Comparison of ENCODE assay signal across 8 cellular contexts in genomic region chr4:140790765-140791164, GRCh38. TPM values are rescaled to one million over a fixed set of nuclear protein-coding genes. Genes with fewer than 3 reads are reported as not detected.
DNase-seq lines count a peak whose midpoint lies in the region; ATAC-seq and TF ChIP-seq lines count a peak whose summit lies in the region.

No MANE protein-coding gene starts in this region.

- H3K36me3 Mint-ChIP-seq in activated naive CD4-positive, alpha-beta T cell treated with anti-CD3 and anti-CD28 coated beads for 36 hours (ENCODE audit: low read depth): no peaks in the 10 kb centered on the region

- H3K9me3 Mint-ChIP-seq in activated naive CD4-positive, alpha-beta T cell treated with anti-CD3 and anti-CD28 coated beads for 36 hours: peaks cover 3% of the 10 kb centered on the region

- no peak overlapping the region for H3K4me3 ChIP-seq in adrenal gland
- H3K4me3 ChIP-seq in spleen: no peak overlapping the region

- H3K27me3 ChIP-seq in adrenal gland (no peaks in the 10 kb centered on the region), spleen (replicated peaks in 1 of 7) (no peaks in the 10 kb centered on the region)

- WGBS in adrenal gland, 4 donors: 68 to 89% (median 73%) methylated on average over 3 of the region's 3 CpGs
- WGBS in spleen, 5 donors: 38 to 52% (median 41%) methylated on average over 3 of the region's 3 CpGs

- CTCF ChIA-PET in activated naive CD4-positive, alpha-beta T cell treated with anti-CD3 and anti-CD28 coated beads for 36 hours (lab: Charles Lee): no interaction called here

- H3K27me3 Mint-ChIP-seq in activated naive CD4-positive, alpha-beta T cell treated with anti-CD3 and anti-CD28 coated beads for 36 hours (ENCODE audit: low read depth): peaks cover 9% of the 10 kb centered on the region

- ATAC-seq in GM19397 (IDR thresholded peaks at IDR 0.05; ENCODE audit: unreplicated experiment) (peak; percentile 89), HG03108 (IDR thresholded peaks at IDR 0.05; ENCODE audit: unreplicated experiment) (peak; percentile 67)

- H3K4me1 ChIP-seq in adrenal gland (replicated peaks in 1 of 2) (peaks cover 0 to 4% of the 10 kb centered on the region in 2 donors), spleen (peaks cover 6 to 48% (median 27%) of the 10 kb centered on the region in 6 donors)

- H3K4me3 Mint-ChIP-seq in activated naive CD4-positive, alpha-beta T cell treated with anti-CD3 and anti-CD28 coated beads for 36 hours: no peak overlapping the region

- no peak overlapping the region for H3K27ac Mint-ChIP-seq in activated naive CD4-positive, alpha-beta T cell treated with anti-CD3 and anti-CD28 coated beads for 36 hours

- no peak for TF ChIP-seq POLR2A in adrenal gland (IDR thresholded peaks at IDR 0.05)
- no peak for TF ChIP-seq POLR2A in spleen (IDR thresholded peaks at IDR 0.05)

- H3K36me3 ChIP-seq in adrenal gland (replicated peaks in 1 of 2) (no peaks in the 10 kb centered on the region), spleen (no peaks in the 10 kb centered on the region)

- H3K9me3 ChIP-seq in adrenal gland (replicated peaks in 1 of 3): no peaks in the 10 kb centered on the region
- H3K9me3 ChIP-seq in spleen: peaks cover 0 to 12% (median 8%) of the 10 kb centered on the region in 8 donors

- DNase-seq in adrenal gland: peak; percentile 25 to 64 (median 38)
- DNase-seq in spleen: peak; percentile 86
- DNase-seq in T-helper 2 cell: no peak
- DNase-seq in DMS53 (lab: John Stamatoyannopoulos, UW): no peak
- DNase-seq in activated naive CD4-positive, alpha-beta T cell treated with anti-CD3 and anti-CD28 coated beads for 36 hours: no peak
- DNase-seq in NK-92 treated with Interleukin-12 subunit alpha and Interleukin-12 subunit beta, amount 100 ng/mL, for 24 hours (lab: John Stamatoyannopoulos, UW): no peak

- peak overlapping the region in 3 of 5 donors; percentile 32 to 54 (median 50) for H3K27ac ChIP-seq in adrenal gland
- peak overlapping the region; percentile 19 to 86 (median 74) for H3K27ac ChIP-seq in spleen

- intact Hi-C loops in adrenal gland (cut with DNase I) (no loop called here), spleen (cut with DNase I; ENCODE audit: low total_unique reads) (no loop called here)
- intact Hi-C loops in activated naive CD4-positive, alpha-beta T cell treated with anti-CD3 and anti-CD28 coated beads for 36 hours (cut with micrococcal nuclease): no loop called here

- TF ChIP-seq CTCF in adrenal gland (IDR thresholded peaks at IDR 0.05) (no peak), spleen (IDR thresholded peaks at IDR 0.05 in 8 of 11, conservative IDR thresholded peaks at IDR 0.05 in 3 of 11) (no peak)

- H3K4me1 Mint-ChIP-seq in activated naive CD4-positive, alpha-beta T cell treated with anti-CD3 and anti-CD28 coated beads for 36 hours (ENCODE audit: low read depth): no peaks in the 10 kb centered on the region

RNA-seq across cellular contexts. Expression of gene TBC1D9, which starts 34.6 kb away (rescaled TPM):
- total RNA-seq in adrenal gland: 10 to 100 TPM in 7 of 8 donors, 1 to 10 TPM in 1; 8.2 to 27.7 (median 16.3) TPM
- polyA plus RNA-seq in adrenal gland: 10 to 100 TPM in 1 of 3 donors, 1 to 10 TPM in 2; 3.8 to 14.4 (median 7.5) TPM
- 10 to 100 TPM; 73.5 to 99.1 (median 81.2) TPM for total RNA-seq in spleen
- 10 to 100 TPM; 11.6 to 31.2 (median 26.4) TPM for polyA plus RNA-seq in spleen
- total RNA-seq in activated naive CD4-positive, alpha-beta T cell treated with anti-CD3 and anti-CD28 coated beads for 36 hours: under 1 TPM in 1 of 2 experiments, not detected in 1; 0.12 TPM

Comparison
In these comparisons a context has a peak if more than half of its experiments do, and no peak if none do; other contexts are left out.
1. DNase-seq: peak in adrenal gland (7 of 7) and spleen (single experiment); none in T-helper 2 cell (0 of 5), DMS53 (single experiment), activated naive CD4-positive, alpha-beta T cell treated with anti-CD3 and anti-CD28 coated beads for 36 hours (single experiment) and NK-92 treated with Interleukin-12 subunit alpha and Interleukin-12 subunit beta, amount 100 ng/mL, for 24 hours (single experiment).
2. RNA of gene TBC1D9, which starts 34.6 kb away (total RNA-seq): 73.5 to 99.1 TPM in spleen and 8.2 to 27.7 TPM in adrenal gland; 0.12 TPM in activated naive CD4-positive, alpha-beta T cell treated with anti-CD3 and anti-CD28 coated beads for 36 hours; every median in the first group is over 4 times any median in the second.